33 cellular contexts compared by ENCODE assay signal in the genomic region with DNA sequence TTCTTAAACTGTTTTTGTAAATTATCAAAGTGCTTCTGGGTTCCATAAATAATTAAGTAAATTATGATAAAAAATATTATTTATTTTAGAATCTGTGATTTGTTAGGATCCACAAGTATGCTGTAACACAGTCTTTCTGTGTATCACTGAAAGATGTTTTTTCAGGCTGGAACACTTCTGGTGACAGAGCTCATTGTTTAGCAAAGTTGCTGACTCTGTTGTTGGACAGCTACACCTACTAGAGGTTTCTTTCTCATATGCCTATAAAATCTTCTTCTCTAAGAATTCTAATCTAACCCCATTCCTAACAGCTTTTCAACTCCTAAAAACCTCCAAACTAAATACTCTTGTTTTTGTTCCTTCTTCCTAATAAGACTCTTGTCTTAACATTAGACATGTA.
"Had no signal": no experiment of that assay in that cellular context is flagged by ENCODE, and none has a peak within 500 bp of the region (broad histone marks: within the 10 kb centered on the region; RNA-seq: fewer than 3 reads in every experiment).

No MANE protein-coding gene starts in this region.

- H3K4me2 ChIP-seq: PC-9 had no signal

- H3K36me3 Mint-ChIP-seq: activated naive CD8-positive, alpha-beta T cell treated with anti-CD3 and anti-CD28 coated beads for 36 hours; T-cell had no signal

- ATAC-seq: activated CD8-positive, alpha-beta T cell treated with anti-CD3 and anti-CD28 coated beads for 36 hours; activated T-cell treated with anti-CD3 and anti-CD28 coated beads, Interleukin-2, amount 50 U/mL, for 72 hours; activated T-helper 17 cell treated with anti-CD3 and anti-CD28 coated beads, Interleukin-2, amount 50 U/mL, for 72 hours; Right ventricle myocardium inferior; SK-N-SH treated with all-trans-retinoic acid at 6 μM for 48 hours; T-cell; T-helper 17 cell had no signal

- H3K4me3 ChIP-seq: PC-9 had no signal

- DNase-seq: activated CD4-positive, alpha-beta T cell treated with anti-CD3 and anti-CD28 coated beads for 1 hour; activated CD4-positive, alpha-beta T cell treated with anti-CD3 and anti-CD28 coated beads for 48 hours; activated CD4-positive, CD25-positive, alpha-beta regulatory T cell; activated CD8-positive, alpha-beta T cell treated with anti-CD3 and anti-CD28 coated beads for 36 hours; activated effector memory CD4-positive, alpha-beta T cell treated with anti-CD3 and anti-CD28 coated beads, Interleukin-2, amount 50 U/mL, for 16 hours; activated naive CD4-positive, alpha-beta T cell; activated naive CD4-positive, alpha-beta T cell treated with anti-CD3 and anti-CD28 coated beads, Interleukin-2, amount 50 U/mL, for 16 hours; activated naive CD8-positive, alpha-beta T cell treated with anti-CD3 and anti-CD28 coated beads for 36 hours; activated T-cell treated with anti-CD3 and anti-CD28 coated beads, Interleukin-2, amount 50 U/mL, for 1 hour; activated T-cell treated with anti-CD3 and anti-CD28 coated beads, Interleukin-2, amount 50 U/mL, for 72 hours; amniotic stem cell; aorta; brain microvascular endothelial cell; central memory CD4-positive, alpha-beta T cell; Karpas-422; NCI-H1105; NCI-H1417 treated with DMSO at 0.1 percent for 48 hours; NCI-H187 treated with DMSO at 0.1 percent for 48 hours; NCI-H345; NCI-H524 treated with DMSO at 0.1 percent for 48 hours; NCI-H748 treated with DMSO at 0.1 percent for 48 hours; NK-92 treated with Interleukin-12 subunit alpha and Interleukin-12 subunit beta, amount 100 ng/mL, for 24 hours; PC-9; SIG-M5; T-cell; T-helper 17 cell; T-helper 9 cell; WERI-Rb-1 had no signal

- H3K27me3 ChIP-seq: brain microvascular endothelial cell had no signal

- H3K27me3 Mint-ChIP-seq: activated CD8-positive, alpha-beta T cell treated with anti-CD3 and anti-CD28 coated beads for 36 hours; activated naive CD8-positive, alpha-beta T cell treated with anti-CD3 and anti-CD28 coated beads for 36 hours; activated T-helper 17 cell treated with anti-CD3 and anti-CD28 coated beads, Interleukin-2, amount 50 U/mL, for 72 hours; T-cell; T-helper 17 cell had no signal

- H3K36me3 ChIP-seq: brain microvascular endothelial cell, WERI-Rb-1 had no signal

- H3K27ac ChIP-seq: brain microvascular endothelial cell, PC-9, RWPE1, WERI-Rb-1 had no signal

- H3K27ac Mint-ChIP-seq: activated CD8-positive, alpha-beta T cell treated with anti-CD3 and anti-CD28 coated beads for 36 hours; activated naive CD8-positive, alpha-beta T cell treated with anti-CD3 and anti-CD28 coated beads for 36 hours; activated T-cell treated with anti-CD3 and anti-CD28 coated beads, Interleukin-2, amount 50 U/mL, for 72 hours; activated T-helper 17 cell treated with anti-CD3 and anti-CD28 coated beads, Interleukin-2, amount 50 U/mL, for 72 hours; T-cell; T-helper 17 cell had no signal

- H3K9me3 Mint-ChIP-seq: activated CD8-positive, alpha-beta T cell treated with anti-CD3 and anti-CD28 coated beads for 36 hours; activated T-helper 17 cell treated with anti-CD3 and anti-CD28 coated beads, Interleukin-2, amount 50 U/mL, for 72 hours had no signal

- FAIRE-seq: RCC 7860 had no signal

- H3K4me3 Mint-ChIP-seq: activated CD8-positive, alpha-beta T cell treated with anti-CD3 and anti-CD28 coated beads for 36 hours; activated naive CD8-positive, alpha-beta T cell treated with anti-CD3 and anti-CD28 coated beads for 36 hours; activated T-cell treated with anti-CD3 and anti-CD28 coated beads, Interleukin-2, amount 50 U/mL, for 72 hours; activated T-helper 17 cell treated with anti-CD3 and anti-CD28 coated beads, Interleukin-2, amount 50 U/mL, for 72 hours; T-cell; T-helper 17 cell had no signal

- H3K4me1 Mint-ChIP-seq: activated naive CD8-positive, alpha-beta T cell treated with anti-CD3 and anti-CD28 coated beads for 36 hours; activated T-helper 17 cell treated with anti-CD3 and anti-CD28 coated beads, Interleukin-2, amount 50 U/mL, for 72 hours; T-cell; T-helper 17 cell had no signal

- H2AFZ ChIP-seq: PC-9 had no signal
